ENCODE assay signal across 19 cellular contexts in the genomic region with DNA sequence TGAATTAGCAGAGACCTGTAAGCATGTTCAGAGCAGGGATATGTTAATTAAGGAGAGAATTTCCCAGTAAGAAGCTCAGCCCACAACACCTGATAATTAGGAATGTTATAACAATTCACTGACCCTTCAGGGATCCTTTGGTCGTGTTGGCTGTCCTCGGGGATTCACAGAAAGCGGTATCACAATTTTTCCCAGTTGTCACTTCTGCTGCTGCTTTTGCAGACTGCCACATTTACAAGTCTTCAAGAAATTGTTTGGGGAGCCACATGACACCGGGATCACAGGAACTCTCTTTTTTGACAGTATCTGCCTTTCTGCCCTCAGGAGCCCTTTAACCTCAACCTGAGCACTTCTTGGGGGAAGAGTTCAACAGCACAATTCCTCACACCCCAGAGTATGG.
DNase-seq lines count a peak whose midpoint lies in the region; ATAC-seq and TF ChIP-seq lines count a peak whose summit lies in the region.
"Had no signal": no experiment of that assay in that cellular context is flagged by ENCODE, and none has a peak within 500 bp of the region (broad histone marks: within the 10 kb centered on the region; RNA-seq: fewer than 3 reads in every experiment).

No MANE protein-coding gene starts in this region.

- H3K36me3 ChIP-seq in endodermal cell (ENCODE audit: control insufficient read depth, insufficient read depth, low read length) (no peaks in the 10 kb centered on the region), osteoblast (ENCODE audit: insufficient read depth, low read length) (no peaks in the 10 kb centered on the region)
- H3K36me3 ChIP-seq in naive thymus-derived CD4-positive, alpha-beta T cell (ENCODE audit: control insufficient read depth in 2 of 3, insufficient read depth in 3 of 3, low read length in 3 of 3): no peaks in the 10 kb centered on the region
- H3K36me3 ChIP-seq: BLaER1 had no signal

- H3K27ac Mint-ChIP-seq in endodermal cell: peak overlapping the region; percentile 16
- peak overlapping the region; percentile 7 for H3K27ac Mint-ChIP-seq in nephron progenitor cell
- no peak overlapping the region for H3K27ac Mint-ChIP-seq in naive thymus-derived CD4-positive, alpha-beta T cell
- H3K27ac Mint-ChIP-seq: B cell; CD4-positive, CD25-positive, alpha-beta regulatory T cell; CD8-positive, alpha-beta memory T cell; H9 had no signal

- H3K27me3 ChIP-seq in endodermal cell (ENCODE audit: control insufficient read depth, insufficient read depth, low read length, poor library complexity, severe bottlenecking) (no peaks in the 10 kb centered on the region), osteoblast (ENCODE audit: insufficient read depth, low read length) (no peaks in the 10 kb centered on the region)
- H3K27me3 ChIP-seq in naive thymus-derived CD4-positive, alpha-beta T cell (ENCODE audit: control insufficient read depth in 2 of 2, insufficient read depth in 2 of 2, low read length in 2 of 2): no peaks in the 10 kb centered on the region
- H3K27me3 ChIP-seq: BLaER1 had no signal

- peaks cover 35% of the 10 kb centered on the region for H3K4me1 Mint-ChIP-seq in endodermal cell
- H3K4me1 Mint-ChIP-seq in nephron progenitor cell: peaks cover 53% of the 10 kb centered on the region
- no peaks in the 10 kb centered on the region for H3K4me1 Mint-ChIP-seq in naive thymus-derived CD4-positive, alpha-beta T cell
- H3K4me1 Mint-ChIP-seq: B cell; CD4-positive, CD25-positive, alpha-beta regulatory T cell; CD8-positive, alpha-beta memory T cell had no signal

- CTCF ChIA-PET in naive thymus-derived CD4-positive, alpha-beta T cell (lab: Charles Lee): no interaction called here

- no peak overlapping the region for H2AFZ ChIP-seq in osteoblast (ENCODE audit: low read length)
- H2AFZ ChIP-seq: GM23248 had no signal

- no peak overlapping the region for H3K4me2 ChIP-seq in osteoblast (ENCODE audit: insufficient read depth, low read length)
- H3K4me2 ChIP-seq: BLaER1 had no signal

- no peak overlapping the region for H3K9ac ChIP-seq in endodermal cell (ENCODE audit: extremely low read depth, low read length, poor library complexity, severe bottlenecking)
- H3K9ac ChIP-seq: BLaER1, GM23248 had no signal

- peak; percentile 56 for DNase-seq in ELF-1 (ENCODE audit: low read depth, low spot score)
- DNase-seq in endodermal cell: peak; percentile 82
- DNase-seq in islet precursor cell: peak; percentile 61
- DNase-seq in nephron progenitor cell: no peak
- no peak for DNase-seq in naive thymus-derived CD4-positive, alpha-beta T cell
- DNase-seq in osteoblast (ENCODE audit: insufficient read length, low spot score, missing footprints): no peak
- DNase-seq in LoVo (ENCODE audit: low spot score): no peak
- DNase-seq: CD4-positive, CD25-positive, alpha-beta regulatory T cell; CD8-positive, alpha-beta memory T cell; DMS53; DMS79 treated with DMSO at 0.1 percent for 48 hours; GM23248; H9 had no signal

- intact Hi-C loops in naive thymus-derived CD4-positive, alpha-beta T cell (cut with micrococcal nuclease): no loop called here

- ATAC-seq in naive thymus-derived CD4-positive, alpha-beta T cell: no peak
- ATAC-seq in activated CD4-positive, CD25-positive, alpha-beta regulatory T cell treated with anti-CD3 and anti-CD28 coated beads, Interleukin-2, amount 50 U/mL, for 24 hours: no peak
- ATAC-seq: HCT116 had no signal

- H3K4me1 ChIP-seq in endodermal cell (ENCODE audit: control insufficient read depth, insufficient read depth, low read length) (peaks cover 5% of the 10 kb centered on the region), osteoblast (ENCODE audit: insufficient read depth, low read length) (peaks cover 8% of the 10 kb centered on the region)
- H3K4me1 ChIP-seq in naive thymus-derived CD4-positive, alpha-beta T cell (ENCODE audit: control insufficient read depth in 2 of 2, insufficient read depth in 2 of 2, low read length in 2 of 2): no peaks in the 10 kb centered on the region
- H3K4me1 ChIP-seq: BLaER1 had no signal

- H3K27ac ChIP-seq in endodermal cell (ENCODE audit: low read depth, low read length) (no peak overlapping the region), osteoblast (ENCODE audit: low read depth, low read length) (no peak overlapping the region)
- no peak overlapping the region for H3K27ac ChIP-seq in naive thymus-derived CD4-positive, alpha-beta T cell (ENCODE audit: low read depth, low read length)
- H3K27ac ChIP-seq: 22Rv1, BLaER1, C4-2B, GM23248 had no signal

- POLR2A ChIA-PET in naive thymus-derived CD4-positive, alpha-beta T cell (lab: Charles Lee): no interaction called here

- H3K9me3 Mint-ChIP-seq in endodermal cell: no peaks in the 10 kb centered on the region
- no peaks in the 10 kb centered on the region for H3K9me3 Mint-ChIP-seq in nephron progenitor cell
- H3K9me3 Mint-ChIP-seq in naive thymus-derived CD4-positive, alpha-beta T cell: peaks cover 0 to 1% (median 0%) of the 10 kb centered on the region in 11 donors
- H3K9me3 Mint-ChIP-seq: H9 had no signal

- H3K27me3 Mint-ChIP-seq in endodermal cell (ENCODE audit: insufficient read depth) (no peaks in the 10 kb centered on the region), nephron progenitor cell (ENCODE audit: low read depth, poor library complexity) (no peaks in the 10 kb centered on the region)
- peaks cover 0 to 11% (median 3%) of the 10 kb centered on the region in 5 donors for H3K27me3 Mint-ChIP-seq in naive thymus-derived CD4-positive, alpha-beta T cell

- H3K9me3 ChIP-seq in endodermal cell (ENCODE audit: control insufficient read depth, low read length): no peaks in the 10 kb centered on the region
- H3K9me3 ChIP-seq in naive thymus-derived CD4-positive, alpha-beta T cell (ENCODE audit: control insufficient read depth in 2 of 3, low read length in 3 of 3): no peaks in the 10 kb centered on the region
- no peaks in the 10 kb centered on the region for H3K9me3 ChIP-seq in osteoblast (ENCODE audit: low read depth, low read length)
- H3K9me3 ChIP-seq: BLaER1 had no signal

- no peaks in the 10 kb centered on the region for H3K79me2 ChIP-seq in osteoblast (ENCODE audit: insufficient read depth, low read length)

- no peak for TF ChIP-seq CTCF in endodermal cell (conservative IDR thresholded peaks at IDR 0.05)
- no peak for TF ChIP-seq CTCF in nephron progenitor cell (IDR thresholded peaks at IDR 0.05)
- TF ChIP-seq CTCF in osteoblast (IDR thresholded peaks at IDR 0.05; ENCODE audit: extremely low read depth, low read depth, low read length): no peak

- H4K20me1 ChIP-seq in osteoblast (ENCODE audit: insufficient read depth, low read length): peaks cover 18% of the 10 kb centered on the region
- H4K20me1 ChIP-seq: BLaER1 had no signal

- WGBS in endodermal cell (ENCODE audit: insufficient coverage in 1 of 2, insufficient read length in 1 of 2), 2 experiments: 50 to 51% methylated on average over 3 to 4 of the region's 4 CpGs

- no peaks in the 10 kb centered on the region for H3K36me3 Mint-ChIP-seq in endodermal cell (ENCODE audit: low read depth)
- no peaks in the 10 kb centered on the region for H3K36me3 Mint-ChIP-seq in nephron progenitor cell (ENCODE audit: low read depth)
- H3K36me3 Mint-ChIP-seq in naive thymus-derived CD4-positive, alpha-beta T cell: peaks cover 0 to 5% (median 0%) of the 10 kb centered on the region in 5 donors
- H3K36me3 Mint-ChIP-seq: CD4-positive, CD25-positive, alpha-beta regulatory T cell; CD8-positive, alpha-beta memory T cell had no signal

- H3K4me3 Mint-ChIP-seq in endodermal cell (no peak overlapping the region), nephron progenitor cell (no peak overlapping the region)
- H3K4me3 Mint-ChIP-seq in naive thymus-derived CD4-positive, alpha-beta T cell: no peak overlapping the region
- H3K4me3 Mint-ChIP-seq: B cell; CD4-positive, CD25-positive, alpha-beta regulatory T cell; CD8-positive, alpha-beta memory T cell; H9 had no signal

- H3K4me3 ChIP-seq in endodermal cell (ENCODE audit: low read length): peak overlapping the region; percentile 11
- H3K4me3 ChIP-seq in naive thymus-derived CD4-positive, alpha-beta T cell (ENCODE audit: low read length): no peak overlapping the region
- no peak overlapping the region for H3K4me3 ChIP-seq in osteoblast (ENCODE audit: insufficient read depth, low read length)
- H3K4me3 ChIP-seq: BLaER1, GM23248 had no signal

Comparison
In these comparisons a context has a peak if more than half of its experiments do, and no peak if none do; other contexts are left out.
1. DNase-seq: peak in ELF-1 (single experiment), endodermal cell (single experiment) and islet precursor cell (single experiment); none in nephron progenitor cell (single experiment), naive thymus-derived CD4-positive, alpha-beta T cell (0 of 9), osteoblast (single experiment) and LoVo (single experiment).
2. H3K27ac Mint-ChIP-seq: peak in endodermal cell (single experiment) and nephron progenitor cell (single experiment); none in naive thymus-derived CD4-positive, alpha-beta T cell (0 of 9).